In the genomic region with DNA sequence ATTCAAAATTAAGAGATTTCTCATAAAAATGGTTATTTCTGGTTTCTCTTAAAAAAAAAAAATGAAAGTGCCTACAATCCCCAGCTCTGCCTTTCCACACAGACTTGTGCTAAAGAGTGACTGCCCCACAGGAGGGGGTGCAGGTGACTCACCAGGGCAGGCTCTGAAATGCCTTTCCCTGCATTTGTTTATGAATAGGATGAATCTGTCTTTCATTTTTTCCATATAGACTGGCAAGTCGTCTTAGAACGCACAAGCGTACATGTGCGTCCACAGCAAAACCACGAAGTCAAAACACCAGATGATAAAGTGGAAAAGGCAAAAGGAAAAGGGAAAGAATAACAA, we compare ENCODE assay signal across 10 cellular contexts.
A peak's percentile ranks its signal among the peaks of the same experiment; 100 is the strongest.
DNase-seq lines count a peak whose midpoint lies in the region; ATAC-seq and TF ChIP-seq lines count a peak whose summit lies in the region.
"Had no signal": no experiment of that assay in that cellular context is flagged by ENCODE, and none has a peak within 500 bp of the region (broad histone marks: within the 10 kb centered on the region; RNA-seq: fewer than 3 reads in every experiment).

No MANE protein-coding gene starts in this region.

- H3K27me3 ChIP-seq in endodermal cell (ENCODE audit: control insufficient read depth, insufficient read depth, low read length, poor library complexity, severe bottlenecking) (no peaks in the 10 kb centered on the region), smooth muscle cell (ENCODE audit: low read depth) (no peaks in the 10 kb centered on the region)
- H3K27me3 ChIP-seq: BLaER1 had no signal

- H3K9ac ChIP-seq in endodermal cell (ENCODE audit: extremely low read depth, low read length, poor library complexity, severe bottlenecking) (no peak overlapping the region), smooth muscle cell (ENCODE audit: low read depth) (no peak overlapping the region)
- H3K9ac ChIP-seq: BLaER1 had no signal

- H3K79me2 ChIP-seq in smooth muscle cell (ENCODE audit: low read depth) = no peaks in the 10 kb centered on the region

- ATAC-seq in activated CD8-positive, alpha-beta memory T cell treated with anti-CD3 and anti-CD28 coated beads, Interleukin-2, amount 10 ng/mL, durations not matched to agents 7 days and 5 days = peak; percentile 67
- no peak for ATAC-seq in HG03342 (IDR thresholded peaks at IDR 0.05; ENCODE audit: unreplicated experiment)
- ATAC-seq: naive thymus-derived CD8-positive, alpha-beta T cell had no signal

- no peaks in the 10 kb centered on the region for H3K36me3 Mint-ChIP-seq in activated CD8-positive, alpha-beta memory T cell treated with anti-CD3 and anti-CD28 coated beads, Interleukin-2, amount 10 ng/mL, durations not matched to agents 7 days and 5 days
- no peaks in the 10 kb centered on the region for H3K36me3 Mint-ChIP-seq in endodermal cell (ENCODE audit: low read depth)
- H3K36me3 Mint-ChIP-seq: naive thymus-derived CD8-positive, alpha-beta T cell had no signal

- no peaks in the 10 kb centered on the region for H3K36me3 ChIP-seq in endodermal cell (ENCODE audit: control insufficient read depth, insufficient read depth, low read length)
- no peaks in the 10 kb centered on the region for H3K36me3 ChIP-seq in smooth muscle cell (ENCODE audit: low read depth)
- H3K36me3 ChIP-seq: BLaER1 had no signal

- H3K9me3 ChIP-seq in endodermal cell (ENCODE audit: control insufficient read depth, low read length) = no peaks in the 10 kb centered on the region
- H3K9me3 ChIP-seq in smooth muscle cell (replicated peaks; ENCODE audit: low read depth) = no peaks in the 10 kb centered on the region
- H3K9me3 ChIP-seq: BLaER1 had no signal

- peaks cover 18% of the 10 kb centered on the region for H3K27me3 Mint-ChIP-seq in activated CD8-positive, alpha-beta memory T cell treated with anti-CD3 and anti-CD28 coated beads, Interleukin-2, amount 10 ng/mL, durations not matched to agents 7 days and 5 days
- H3K27me3 Mint-ChIP-seq in endodermal cell (ENCODE audit: insufficient read depth) = no peaks in the 10 kb centered on the region

- H4K20me1 ChIP-seq in smooth muscle cell (ENCODE audit: low read depth) = no peaks in the 10 kb centered on the region
- H4K20me1 ChIP-seq: BLaER1 had no signal

- CTCF ChIA-PET in activated CD8-positive, alpha-beta memory T cell treated with anti-CD3 and anti-CD28 coated beads, Interleukin-2, amount 10 ng/mL, durations not matched to agents 7 days and 5 days (lab: Charles Lee) = no interaction called here
- CTCF ChIA-PET in RWPE1 (lab: Yijun Ruan, JAX) = interaction anchor here (0.6 to 0.7 kb wide), 2 partner anchors 233 to 460 kb away, joined by 5 to 6 read pairs; no protein-coding TSS in a partner anchor

- H3K4me3 ChIP-seq in endodermal cell (ENCODE audit: low read length) = no peak overlapping the region
- no peak overlapping the region for H3K4me3 ChIP-seq in smooth muscle cell
- H3K4me3 ChIP-seq: BLaER1 had no signal

- 74 to 77% methylated on average over 5 of the region's 5 CpGs for WGBS in endodermal cell (ENCODE audit: insufficient coverage in 1 of 2, insufficient read length in 1 of 2), 2 experiments
- 12% methylated on average over 5 of the region's 5 CpGs for WGBS in smooth muscle cell (ENCODE audit: low lambda C conversion rate)

- no peaks in the 10 kb centered on the region for H3F3A ChIP-seq in smooth muscle cell (ENCODE audit: low read depth)

- H3K27ac Mint-ChIP-seq in activated CD8-positive, alpha-beta memory T cell treated with anti-CD3 and anti-CD28 coated beads, Interleukin-2, amount 10 ng/mL, durations not matched to agents 7 days and 5 days = peak overlapping the region; percentile 32
- H3K27ac Mint-ChIP-seq in endodermal cell = peak overlapping the region; percentile 16
- H3K27ac Mint-ChIP-seq: naive thymus-derived CD8-positive, alpha-beta T cell had no signal

- H3K4me1 Mint-ChIP-seq in activated CD8-positive, alpha-beta memory T cell treated with anti-CD3 and anti-CD28 coated beads, Interleukin-2, amount 10 ng/mL, durations not matched to agents 7 days and 5 days = peaks cover 31% of the 10 kb centered on the region
- H3K4me1 Mint-ChIP-seq in endodermal cell = peaks cover 14% of the 10 kb centered on the region
- H3K4me1 Mint-ChIP-seq: naive thymus-derived CD8-positive, alpha-beta T cell had no signal

- H3K9me3 Mint-ChIP-seq in activated CD8-positive, alpha-beta memory T cell treated with anti-CD3 and anti-CD28 coated beads, Interleukin-2, amount 10 ng/mL, durations not matched to agents 7 days and 5 days (ENCODE audit: low read depth) = no peaks in the 10 kb centered on the region
- H3K9me3 Mint-ChIP-seq in endodermal cell = no peaks in the 10 kb centered on the region
- H3K9me3 Mint-ChIP-seq: naive thymus-derived CD8-positive, alpha-beta T cell had no signal

- H3K4me3 Mint-ChIP-seq in activated CD8-positive, alpha-beta memory T cell treated with anti-CD3 and anti-CD28 coated beads, Interleukin-2, amount 10 ng/mL, durations not matched to agents 7 days and 5 days = peak overlapping the region; percentile 1
- H3K4me3 Mint-ChIP-seq in endodermal cell = no peak overlapping the region

- H3K27ac ChIP-seq in RWPE1 (peak overlapping the region; percentile 82), endodermal cell (ENCODE audit: low read depth, low read length) (no peak overlapping the region), smooth muscle cell (ENCODE audit: low read depth) (peak overlapping the region; percentile 38)
- H3K27ac ChIP-seq: BLaER1 had no signal

- TF ChIP-seq CTCF in RWPE1 (conservative IDR thresholded peaks at IDR 0.05; ENCODE audit: low read depth) = no peak
- no peak for TF ChIP-seq CTCF in endodermal cell (conservative IDR thresholded peaks at IDR 0.05)
- no peak for TF ChIP-seq CTCF in smooth muscle cell (IDR thresholded peaks at IDR 0.05; ENCODE audit: borderline replicate concordance, insufficient read depth, poor library complexity, severe bottlenecking)

- POLR2A ChIA-PET in RWPE1 (lab: Yijun Ruan, JAX; ENCODE audit: low non-redundant PET) = interaction anchor here (0.5 kb wide), 2 partner anchors 32 to 227 kb away, joined by 6 to 7 read pairs; no protein-coding TSS in a partner anchor

- H2AFZ ChIP-seq in smooth muscle cell (ENCODE audit: low read depth) = no peak overlapping the region

- H3K4me1 ChIP-seq in endodermal cell (ENCODE audit: control insufficient read depth, insufficient read depth, low read length) (peaks cover 3% of the 10 kb centered on the region), smooth muscle cell (ENCODE audit: low read depth) (no peaks in the 10 kb centered on the region)
- H3K4me1 ChIP-seq: BLaER1 had no signal

- DNase-seq in activated CD8-positive, alpha-beta memory T cell treated with anti-CD3 and anti-CD28 coated beads, Interleukin-2, amount 10 ng/mL, durations not matched to agents 7 days and 5 days = no peak
- DNase-seq in activated CD8-positive, alpha-beta memory T cell treated with anti-CD3 and anti-CD28 coated beads, Interleukin-2, amount 50 U/mL, for 4 hours = no peak
- DNase-seq in RWPE1 (ENCODE audit: low spot score) = peak; percentile 81
- peak; percentile 69 for DNase-seq in endodermal cell
- no peak for DNase-seq in smooth muscle cell (lab: John Stamatoyannopoulos, UW; ENCODE audit: unreplicated experiment)
- no peak for DNase-seq in activated CD4-positive, CD25-positive, alpha-beta regulatory T cell treated with anti-CD3 and anti-CD28 coated beads, Interleukin-2, amount 50 U/mL, for 72 hours
- no peak for DNase-seq in hypothalamus (lab: John Stamatoyannopoulos, UW)
- DNase-seq: naive thymus-derived CD8-positive, alpha-beta T cell had no signal

- peak overlapping the region; percentile 41 for H3K4me2 ChIP-seq in smooth muscle cell
- H3K4me2 ChIP-seq: BLaER1 had no signal

Comparison
In these comparisons a context has a peak if more than half of its experiments do, and no peak if none do; other contexts are left out.
1. DNase-seq: peak in RWPE1 (single experiment) and endodermal cell (single experiment); none in activated CD8-positive, alpha-beta memory T cell treated with anti-CD3 and anti-CD28 coated beads, Interleukin-2, amount 10 ng/mL, durations not matched to agents 7 days and 5 days (single experiment), activated CD8-positive, alpha-beta memory T cell treated with anti-CD3 and anti-CD28 coated beads, Interleukin-2, amount 50 U/mL, for 4 hours (single experiment), smooth muscle cell (single experiment), activated CD4-positive, CD25-positive, alpha-beta regulatory T cell treated with anti-CD3 and anti-CD28 coated beads, Interleukin-2, amount 50 U/mL, for 72 hours (single experiment) and hypothalamus (0 of 51).